Comparison of ENCODE assay signal across 25 cellular contexts in the genomic region with DNA sequence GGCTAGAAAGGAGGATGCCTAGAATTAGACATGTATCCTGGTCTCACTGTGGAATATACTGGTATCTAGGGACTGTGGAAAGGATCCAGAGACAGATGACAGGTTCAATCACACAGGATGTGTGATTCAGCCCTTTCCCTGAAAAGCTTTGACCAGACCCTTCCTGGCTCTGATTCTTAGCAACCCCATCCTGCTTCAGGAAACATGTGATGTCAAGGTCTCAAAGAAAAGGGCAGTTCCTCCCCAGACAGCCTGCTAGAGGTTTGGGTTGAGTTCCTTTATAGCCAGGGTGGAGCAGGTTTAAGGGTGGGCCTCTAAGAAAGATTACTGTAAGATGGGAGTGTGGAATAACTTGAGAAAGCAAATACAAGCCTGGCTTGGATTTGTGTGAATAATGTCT. TPM values are rescaled to one million over a fixed set of nuclear protein-coding genes. Genes with fewer than 3 reads are reported as not detected.
A peak's percentile ranks its signal among the peaks of the same experiment; 100 is the strongest.
DNase-seq lines count a peak whose midpoint lies in the region; ATAC-seq, FAIRE-seq and TF ChIP-seq lines count a peak whose summit lies in the region.
"Had no signal": no experiment of that assay in that cellular context is flagged by ENCODE, and none has a peak within 500 bp of the region (broad histone marks: within the 10 kb centered on the region; RNA-seq: fewer than 3 reads in every experiment).

No MANE protein-coding gene starts in this region.

- H3K4me3 ChIP-seq in kidney epithelial cell (ENCODE audit: low read depth, low read length) = no peak overlapping the region

- peak; percentile 28 for FAIRE-seq in colon (lab: Jason Lieb, UNC)
- FAIRE-seq: D721Med, H1, HTR-8/SVneo had no signal

- ATAC-seq in GM21390 (IDR thresholded peaks at IDR 0.05; ENCODE audit: unreplicated experiment) = no peak
- ATAC-seq: SK-N-SH treated with all-trans-retinoic acid at 6 μM for 48 hours had no signal

- no peak for TF ChIP-seq CTCF in kidney epithelial cell (IDR thresholded peaks at IDR 0.05; ENCODE audit: insufficient read depth, low read length, poor library complexity, severe bottlenecking)

- H3K36me3 ChIP-seq in kidney epithelial cell (ENCODE audit: control insufficient read depth, insufficient read depth, low read length) = no peaks in the 10 kb centered on the region

- no peaks in the 10 kb centered on the region for H3K27me3 ChIP-seq in kidney epithelial cell (ENCODE audit: control insufficient read depth, insufficient read depth, low read length)

- DNase-seq in COLO829 (ENCODE audit: low spot score) = peak; percentile 10
- peak; percentile 3 for DNase-seq in Daoy (ENCODE audit: low read depth)
- DNase-seq in kidney epithelial cell (ENCODE audit: low read depth) = peak; percentile 4
- DNase-seq in NCI-H1105 (lab: John Stamatoyannopoulos, UW) = no peak
- DNase-seq in mesenteric fat pad (ENCODE audit: low spot score) = no peak
- DNase-seq in NCI-H146 (lab: John Stamatoyannopoulos, UW) = no peak
- DNase-seq: ACHN; C1 segment of cervical spinal cord; CD8-positive, alpha-beta memory T cell; DMS79; Karpas-422; NCI-H1092 treated with DMSO at 0.1 percent for 48 hours; NCI-H1694; NCI-H510A; NCI-H748 treated with DMSO at 0.1 percent for 48 hours; NK-92 treated with Interleukin-12 subunit alpha and Interleukin-12 subunit beta, amount 100 ng/mL, for 24 hours; SIG-M5 had no signal

RNA-seq across cellular contexts. Expression of a gene that starts 3.0 kb away (rescaled TPM):
- not detected in 2 replicates for total RNA-seq in Daoy (2014; rRNA removed; shearing (Covaris generic))
- total RNA-seq in kidney epithelial cell (not detected in 2 replicates), mesenteric fat pad (not detected)
- total RNA-seq: CD8-positive, alpha-beta memory T cell; G401; H1; RPMI7951 had no signal

Comparison
In these comparisons a context has a peak if more than half of its experiments do, and no peak if none do; other contexts are left out.
1. DNase-seq: peak in COLO829 (single experiment), Daoy (single experiment) and kidney epithelial cell (single experiment); none in NCI-H1105 (single experiment), mesenteric fat pad (single experiment) and NCI-H146 (single experiment).